In the genomic region with DNA sequence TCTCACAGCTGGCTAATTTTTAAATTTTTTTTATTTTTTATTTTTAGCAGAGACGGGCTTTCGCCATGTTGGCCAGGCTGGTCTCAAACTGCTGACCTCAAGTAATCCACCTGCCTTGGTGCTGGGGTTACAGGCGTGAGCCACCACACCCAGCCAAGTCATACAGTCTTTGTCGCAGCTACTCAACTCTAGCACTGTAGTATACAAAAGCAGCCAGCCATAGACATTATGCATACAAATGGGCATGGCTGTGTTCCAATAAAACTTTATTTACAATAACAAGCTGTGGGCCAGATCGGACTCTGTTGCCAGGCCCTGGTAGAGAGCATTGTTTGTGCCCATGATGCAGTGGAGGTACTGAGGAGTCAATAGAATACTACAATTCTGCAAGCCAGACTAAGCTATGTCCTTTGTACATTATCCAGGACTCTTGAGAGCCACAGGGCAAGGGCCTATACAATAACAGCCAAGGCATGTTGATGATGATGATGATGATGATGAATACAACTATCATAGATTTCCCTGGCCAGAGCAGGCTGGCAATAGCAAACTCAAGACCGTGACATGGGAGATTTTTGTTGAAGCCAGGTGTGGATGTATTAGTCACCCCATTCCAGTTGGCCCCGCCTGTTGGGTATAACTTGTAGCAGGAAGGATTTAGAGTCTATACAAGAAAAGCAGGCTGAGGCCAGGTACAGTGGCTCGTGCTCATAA, we compare ENCODE assay signal across 27 cellular contexts.
DNase-seq lines count a peak whose midpoint lies in the region; ATAC-seq, FAIRE-seq and TF ChIP-seq lines count a peak whose summit lies in the region.
"Had no signal": no experiment of that assay in that cellular context is flagged by ENCODE, and none has a peak within 500 bp of the region (broad histone marks: within the 10 kb centered on the region; RNA-seq: fewer than 3 reads in every experiment).

No MANE protein-coding gene starts in this region.

- no peaks in the 10 kb centered on the region for H3K4me1 ChIP-seq in GM12878 (ENCODE audit: control insufficient read depth, insufficient read depth, low read length)
- H3K4me1 ChIP-seq in foreskin keratinocyte, result no peaks in the 10 kb centered on the region
- peaks cover 0 to 71% (median 38%) of the 10 kb centered on the region in 4 donors for H3K4me1 ChIP-seq in sigmoid colon
- H3K4me1 ChIP-seq in CD4-positive, alpha-beta memory T cell (ENCODE audit: insufficient read depth, low read length), result no peaks in the 10 kb centered on the region
- H3K4me1 ChIP-seq in PC-9 (replicated peaks; ENCODE audit: insufficient read depth), result no peaks in the 10 kb centered on the region
- H3K4me1 ChIP-seq: BE2C, Caco-2 had no signal

- peaks cover 4 to 9% of the 10 kb centered on the region in 2 donors for H3K27me3 Mint-ChIP-seq in CD4-positive, alpha-beta memory T cell
- H3K27me3 Mint-ChIP-seq: CD4-positive, CD25-positive, alpha-beta regulatory T cell had no signal

- no peak for TF ChIP-seq RAD21 in GM12878 (IDR thresholded peaks at IDR 0.05; ENCODE audit: insufficient read depth, low read depth, low read length)

- H3K27ac ChIP-seq in GM12878 (ENCODE audit: control insufficient read depth, insufficient read depth) (no peak overlapping the region), foreskin keratinocyte (no peak overlapping the region), sigmoid colon (peak overlapping the region; percentile 62 to 95 (median 72)), PC-9 (no peak overlapping the region)
- H3K27ac ChIP-seq in CD4-positive, alpha-beta memory T cell (ENCODE audit: low read depth, low read length), result no peak overlapping the region
- H3K27ac ChIP-seq: SK-N-MC had no signal

- H3K36me3 ChIP-seq in GM12878 (ENCODE audit: control insufficient read depth in 2 of 2, insufficient read depth in 2 of 2, low read length in 1 of 2) (no peaks in the 10 kb centered on the region), sigmoid colon (peaks cover 76 to 99% (median 86%) of the 10 kb centered on the region in 4 donors), PC-9 (ENCODE audit: low read depth) (no peaks in the 10 kb centered on the region)
- H3K36me3 ChIP-seq in CD4-positive, alpha-beta memory T cell (ENCODE audit: insufficient read depth, low read length), result no peaks in the 10 kb centered on the region
- H3K36me3 ChIP-seq: BE2C had no signal

- in situ Hi-C loops in GM12878 (cut with MboI), result loop anchor here (5.0 kb wide), 1 partner anchor 372 kb away; no protein-coding TSS in a partner anchor

- POLR2A ChIA-PET in GM12878 (lab: Charles Lee), result interaction anchor here (1.0 kb wide), 1 partner anchor 109 kb away, joined by 3 read pairs; no protein-coding TSS in a partner anchor
- POLR2A ChIA-PET in CD4-positive, alpha-beta memory T cell (lab: Charles Lee; ENCODE audit: partially characterized antibody), result no interaction called here
- POLR2A ChIA-PET in PC-9 (lab: Charles Lee; ENCODE audit: unreplicated experiment), result interaction anchor here (0.6 kb wide), 1 partner anchor 47 kb away, joined by 3 read pairs; no protein-coding TSS in a partner anchor

- no peak for TF ChIP-seq EP300 in GM12878 (IDR thresholded peaks at IDR 0.05; ENCODE audit: borderline replicate concordance in 1 of 2, control insufficient read depth in 1 of 2, low read depth in 2 of 2, low read length in 2 of 2)
- no peak for TF ChIP-seq EP300 in sigmoid colon (IDR thresholded peaks at IDR 0.05)

- no peak overlapping the region for H3K4me3 ChIP-seq in GM12878
- no peak overlapping the region for H3K4me3 ChIP-seq in sigmoid colon
- no peak overlapping the region for H3K4me3 ChIP-seq in CD4-positive, alpha-beta memory T cell (ENCODE audit: low read length in 2 of 2)
- H3K4me3 ChIP-seq in PC-9, result no peak overlapping the region
- H3K4me3 ChIP-seq: SK-N-MC had no signal

- SMC1A ChIA-PET in GM12878 (lab: Charles Lee; ENCODE audit: uncharacterized antibody, unreplicated experiment), result interaction anchor here (2.0 kb wide), 1 partner anchor 49 kb away, joined by 5 read pairs; no protein-coding TSS in a partner anchor

- peaks cover 4% of the 10 kb centered on the region; the same call in 1 of the 2 replicates for H3F3A ChIP-seq in PC-9 (ENCODE audit: insufficient read depth, low read depth)

- no peak overlapping the region for H3K27ac Mint-ChIP-seq in CD4-positive, alpha-beta memory T cell
- H3K27ac Mint-ChIP-seq: CD4-positive, CD25-positive, alpha-beta regulatory T cell had no signal

- no peak overlapping the region for H3K4me2 ChIP-seq in GM12878 (ENCODE audit: control insufficient read depth, insufficient read depth)
- no peak overlapping the region for H3K4me2 ChIP-seq in PC-9

- no peaks in the 10 kb centered on the region for H4K20me1 ChIP-seq in GM12878 (ENCODE audit: control insufficient read depth, insufficient read depth)
- H4K20me1 ChIP-seq in PC-9 (ENCODE audit: insufficient read depth), result no peaks in the 10 kb centered on the region

- H3K36me3 Mint-ChIP-seq in CD4-positive, alpha-beta memory T cell, result no peaks in the 10 kb centered on the region
- H3K36me3 Mint-ChIP-seq: CD4-positive, CD25-positive, alpha-beta regulatory T cell had no signal

- no peak for ATAC-seq in GM12878
- ATAC-seq in foreskin keratinocyte, result peak; percentile 70
- no peak for ATAC-seq in GM18517 (IDR thresholded peaks at IDR 0.05; ENCODE audit: unreplicated experiment)

- TF ChIP-seq POLR2A in GM12878 (IDR thresholded peaks at IDR 0.05; ENCODE audit: low read depth, low read length) (no peak), sigmoid colon (IDR thresholded peaks at IDR 0.05) (no peak)

- RAD21 ChIA-PET in GM12878 (lab: Charles Lee; ENCODE audit: unreplicated experiment), result interaction anchor here (1.5 kb wide), 1 partner anchor 11 kb away, joined by 5 read pairs; no protein-coding TSS in a partner anchor

- H3K9me3 Mint-ChIP-seq in CD4-positive, alpha-beta memory T cell, result no peaks in the 10 kb centered on the region
- H3K9me3 Mint-ChIP-seq: CD4-positive, CD25-positive, alpha-beta regulatory T cell had no signal

- H3K9me3 ChIP-seq in GM12878 (replicated peaks; ENCODE audit: control insufficient read depth, insufficient read depth, low read length) (no peaks in the 10 kb centered on the region), sigmoid colon (no peaks in the 10 kb centered on the region), PC-9 (ENCODE audit: insufficient read depth, low read depth) (no peaks in the 10 kb centered on the region)
- no peaks in the 10 kb centered on the region for H3K9me3 ChIP-seq in CD4-positive, alpha-beta memory T cell (ENCODE audit: control insufficient read depth in 1 of 2, low read length in 2 of 2)
- H3K9me3 ChIP-seq: BE2C, Caco-2 had no signal

- H3K9ac ChIP-seq in GM12878 (ENCODE audit: control insufficient read depth, insufficient read depth, low read length), result no peak overlapping the region

- FAIRE-seq in GM12878 (lab: Jason Lieb, UNC), result no peak
- FAIRE-seq: GM12892, GM19239, HTR-8/SVneo had no signal

- DNase-seq in NAMALWA (ENCODE audit: low spot score) (peak; percentile 24), GM12878 (ENCODE audit: low read depth, low spot score) (no peak), foreskin keratinocyte (peak; percentile 38 to 69), sigmoid colon (no peak), islet precursor cell (no peak), PC-9 (no peak)
- DNase-seq in CD4-positive, alpha-beta memory T cell, result no peak
- DNase-seq: BE2C; Caco-2; CD4-positive, CD25-positive, alpha-beta regulatory T cell; DMS 273 treated with DMSO at 0.1 percent for 48 hours; DND-41; GOT3; HCEC 1CT; IMR-90; NCI-H1105 treated with DMSO at 0.1 percent for 48 hours; NCI-H2081; NCI-H2171; NCI-H446 treated with DMSO at 0.1 percent for 48 hours; NCI-H526 treated with DMSO at 0.1 percent for 48 hours; OCI-M1; SHP77 treated with DMSO at 0.1 percent for 48 hours had no signal

- CTCF ChIA-PET in GM12878 (lab: Yijun Ruan, JAX), result interaction anchor here (0.9 to 2.5 kb wide), 7 partner anchors 11 to 328 kb away, joined by 3 to 12 read pairs (median 5); no protein-coding TSS in a partner anchor
- CTCF ChIA-PET in CD4-positive, alpha-beta memory T cell (lab: Charles Lee; ENCODE audit: partially characterized antibody), result interaction anchor here (1.4 to 1.5 kb wide), 2 partner anchors 10 to 23 kb away, joined by 4 to 5 read pairs; no protein-coding TSS in a partner anchor
- CTCF ChIA-PET in PC-9 (lab: Charles Lee), result interaction anchor here (0.6 kb wide), 3 partner anchors 135 to 664 kb away, joined by 3 to 5 read pairs (median 3); no protein-coding TSS in a partner anchor

- 66% methylated on average over 8 of the region's 8 CpGs for WGBS in GM12878 (ENCODE audit: insufficient coverage, insufficient replicate concordance, low lambda C conversion rate, missing lambda C conversion rate)
- WGBS in sigmoid colon, 2 donors, result 89 to 91% methylated on average over 8 of the region's 8 CpGs

- BruUV-seq in GM12878 (replicated peaks; lab: Mats Ljungman, UMichigan) (no TSS peak), PC-9 (replicated peaks; lab: Mats Ljungman, UMichigan) (no TSS peak)

- H3K9me2 ChIP-seq in PC-9 (ENCODE audit: insufficient read depth), result no peaks in the 10 kb centered on the region

- H2AFZ ChIP-seq in GM12878 (ENCODE audit: control insufficient read depth, low read depth, low read length) (no peak overlapping the region), PC-9 (no peak overlapping the region)

- H3K27me3 ChIP-seq in GM12878 (replicated peaks in 1 of 2; ENCODE audit: control insufficient read depth in 2 of 2, insufficient read depth in 2 of 2, low read length in 1 of 2) (no peaks in the 10 kb centered on the region), foreskin keratinocyte (no peaks in the 10 kb centered on the region), sigmoid colon (no peaks in the 10 kb centered on the region), PC-9 (ENCODE audit: insufficient read depth, low read depth) (no peaks in the 10 kb centered on the region; the same call in 1 of the 2 replicates)
- H3K27me3 ChIP-seq in CD4-positive, alpha-beta memory T cell (ENCODE audit: insufficient read depth, low read length), result no peaks in the 10 kb centered on the region
- H3K27me3 ChIP-seq: BE2C had no signal

- peaks cover 0 to 5% (median 2%) of the 10 kb centered on the region in 4 donors for H3K4me1 Mint-ChIP-seq in CD4-positive, alpha-beta memory T cell

- no peak for TF ChIP-seq CTCF in GM12878 (IDR thresholded peaks at IDR 0.05 in 2 of 3, conservative IDR thresholded peaks at IDR 0.05 in 1 of 3; ENCODE audit: control insufficient read depth in 2 of 3, extremely low read depth in 1 of 3, insufficient read depth in 1 of 3, low read depth in 3 of 3, low read length in 3 of 3)
- no peak for TF ChIP-seq CTCF in foreskin keratinocyte (conservative IDR thresholded peaks at IDR 0.05)
- TF ChIP-seq CTCF in sigmoid colon (IDR thresholded peaks at IDR 0.05), result no peak
- no peak for TF ChIP-seq CTCF in PC-9 (conservative IDR thresholded peaks at IDR 0.05)

- no peak overlapping the region for H3K4me3 Mint-ChIP-seq in CD4-positive, alpha-beta memory T cell
- H3K4me3 Mint-ChIP-seq: CD4-positive, CD25-positive, alpha-beta regulatory T cell had no signal

- intact Hi-C loops in GM12878 (cut with micrococcal nuclease; ENCODE audit: unreplicated experiment), result loop anchor here (5.0 kb wide), 1 partner anchor 328 kb away; no protein-coding TSS in a partner anchor
- intact Hi-C loops in sigmoid colon (cut with DNase I), result no loop called here
- intact Hi-C loops in CD4-positive, alpha-beta memory T cell (cut with micrococcal nuclease), result no loop called here
- intact Hi-C loops in PC-9 (cut with micrococcal nuclease; ENCODE audit: unreplicated experiment), result no loop called here

- no peaks in the 10 kb centered on the region for H3K79me2 ChIP-seq in GM12878 (ENCODE audit: control insufficient read depth, insufficient read depth, low read length)
- H3K79me2 ChIP-seq in PC-9 (ENCODE audit: low read depth), result no peaks in the 10 kb centered on the region

Comparison
In these comparisons a context has a peak if more than half of its experiments do, and no peak if none do; other contexts are left out.
1. DNase-seq: peak in NAMALWA (single experiment) and foreskin keratinocyte (2 of 2); none in GM12878 (single experiment), sigmoid colon (single experiment), islet precursor cell (single experiment), CD4-positive, alpha-beta memory T cell (0 of 5) and PC-9 (0 of 2).
2. H3K27ac ChIP-seq: peak in sigmoid colon (4 of 4); none in GM12878 (single experiment), foreskin keratinocyte (single experiment), CD4-positive, alpha-beta memory T cell (single experiment) and PC-9 (single experiment).